ENCODE assay signal across 11 cellular contexts in the genomic region with DNA sequence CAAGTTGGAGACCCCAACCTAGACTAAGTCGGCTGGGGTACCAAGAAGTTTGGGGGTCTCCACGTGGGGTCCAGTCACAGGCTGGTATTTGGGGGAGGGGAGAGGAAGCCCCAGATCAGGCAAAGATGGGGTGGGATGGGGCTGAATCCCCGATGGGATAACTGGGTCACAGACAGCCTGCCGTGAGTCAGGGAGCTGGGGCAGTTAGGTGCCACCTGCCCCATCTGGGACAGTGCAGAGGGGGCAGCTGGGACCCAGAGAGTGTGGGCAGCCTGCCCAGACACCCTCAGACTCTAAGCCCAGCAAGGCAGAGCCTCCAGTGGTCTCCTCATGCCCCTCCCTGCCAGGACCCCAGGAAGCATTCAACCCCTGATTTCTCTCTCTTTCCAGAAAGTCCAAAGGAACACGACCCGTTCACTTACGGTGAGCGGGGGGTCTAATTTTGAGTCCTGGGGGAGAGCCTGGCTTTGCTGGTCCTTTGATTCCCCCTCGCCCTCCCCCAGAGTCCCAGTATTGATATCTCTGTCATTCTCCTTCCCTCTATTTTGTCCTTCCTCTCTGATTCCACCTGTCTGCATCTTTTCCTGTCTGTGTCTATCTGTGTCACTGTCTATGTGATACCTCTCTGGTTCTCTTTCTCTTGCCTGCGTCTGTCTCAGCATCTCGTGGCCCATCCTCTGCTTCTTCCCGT. TPM values are rescaled to one million over a fixed set of nuclear protein-coding genes. Genes with fewer than 3 reads are reported as not detected.
DNase-seq lines count a peak whose midpoint lies in the region; ATAC-seq and TF ChIP-seq lines count a peak whose summit lies in the region.
"Had no signal": no experiment of that assay in that cellular context is flagged by ENCODE, and none has a peak within 500 bp of the region (broad histone marks: within the 10 kb centered on the region; RNA-seq: fewer than 3 reads in every experiment).

No MANE protein-coding gene starts in this region.

- no peak for DNase-seq in cardiac muscle cell (ENCODE audit: low read depth in 1 of 2, low spot score in 1 of 2)
- DNase-seq in left ventricle myocardium superior: no peak
- DNase-seq in fibroblast of lung (ENCODE audit: low read depth in 2 of 2): no peak
- DNase-seq in neural progenitor cell (ENCODE audit: low spot score): no peak
- no peak for DNase-seq in vagina (ENCODE audit: extremely low spot score in 2 of 2)
- no peak for DNase-seq in GM10266 (ENCODE audit: extremely low spot score)
- no peak for DNase-seq in SW480 (ENCODE audit: low spot score)

- peaks cover 44% of the 10 kb centered on the region for H3F3A ChIP-seq in neural progenitor cell (ENCODE audit: low read depth)

- TF ChIP-seq POLR2A in vagina (IDR thresholded peaks at IDR 0.05): no peak

- H3K9ac ChIP-seq in fibroblast of lung (ENCODE audit: insufficient read depth, low read length) (no peak overlapping the region), neural progenitor cell (no peak overlapping the region)

- peaks cover 3% of the 10 kb centered on the region for H3K9me3 Mint-ChIP-seq in neural progenitor cell

- H3K27ac ChIP-seq in cardiac muscle cell (peak overlapping the region; percentile 97), fibroblast of lung (ENCODE audit: insufficient read depth, low read length) (no peak overlapping the region), neural progenitor cell (no peak overlapping the region), vagina (peak overlapping the region; percentile 96)

- H2AFZ ChIP-seq in fibroblast of lung (ENCODE audit: low read length): no peak overlapping the region
- H2AFZ ChIP-seq in neural progenitor cell (replicated peaks): no peak overlapping the region

- H3K4me1 Mint-ChIP-seq in neural progenitor cell: peaks cover 60% of the 10 kb centered on the region

- H3K4me2 ChIP-seq in fibroblast of lung (ENCODE audit: extremely low read depth, insufficient read depth, low read length): peak overlapping the region; percentile 8
- H3K4me2 ChIP-seq in neural progenitor cell: peak overlapping the region; percentile 61

- no peaks in the 10 kb centered on the region for H4K20me1 ChIP-seq in fibroblast of lung (ENCODE audit: control insufficient read depth, extremely low read depth, insufficient read depth, low read length)
- peaks cover 3% of the 10 kb centered on the region for H4K20me1 ChIP-seq in neural progenitor cell (ENCODE audit: low read depth)

- intact Hi-C loops in left ventricle myocardium superior (cut with micrococcal nuclease): no loop called here
- intact Hi-C loops in vagina (cut with DNase I): loop anchor here (5.0 kb wide), 2 partner anchors 63 to 127 kb away; a partner anchor contains a TSS

- peak overlapping the region; percentile 75 for H3K4me3 Mint-ChIP-seq in neural progenitor cell

- H3K79me2 ChIP-seq in fibroblast of lung (ENCODE audit: control insufficient read depth, insufficient read depth, low read length): no peaks in the 10 kb centered on the region
- H3K79me2 ChIP-seq in neural progenitor cell (ENCODE audit: low read depth): no peaks in the 10 kb centered on the region

- H3K27ac Mint-ChIP-seq in neural progenitor cell: peak overlapping the region; percentile 1

- H3K27me3 Mint-ChIP-seq in neural progenitor cell (ENCODE audit: insufficient read depth, low read depth): peaks cover 34% of the 10 kb centered on the region

- H3K9me3 ChIP-seq in cardiac muscle cell (ENCODE audit: low read depth) (no peaks in the 10 kb centered on the region), fibroblast of lung (ENCODE audit: control insufficient read depth, insufficient read depth, low read depth, low read length) (no peaks in the 10 kb centered on the region), neural progenitor cell (ENCODE audit: low read depth) (no peaks in the 10 kb centered on the region), vagina (no peaks in the 10 kb centered on the region)

- ATAC-seq in left ventricle myocardium superior (no peak), GM19455 (IDR thresholded peaks at IDR 0.05; ENCODE audit: unreplicated experiment) (no peak)

- no peaks in the 10 kb centered on the region for H3K36me3 ChIP-seq in cardiac muscle cell
- H3K36me3 ChIP-seq in fibroblast of lung (ENCODE audit: control insufficient read depth, insufficient read depth, low read length): no peaks in the 10 kb centered on the region
- no peaks in the 10 kb centered on the region for H3K36me3 ChIP-seq in neural progenitor cell
- H3K36me3 ChIP-seq in vagina: no peaks in the 10 kb centered on the region

- H3K27me3 ChIP-seq in cardiac muscle cell: peaks cover 39% of the 10 kb centered on the region
- peaks cover 3% of the 10 kb centered on the region for H3K27me3 ChIP-seq in fibroblast of lung (ENCODE audit: control insufficient read depth, insufficient read depth, low read length)
- peaks cover 52% of the 10 kb centered on the region for H3K27me3 ChIP-seq in neural progenitor cell
- H3K27me3 ChIP-seq in vagina: no peaks in the 10 kb centered on the region

- H3K4me3 ChIP-seq in cardiac muscle cell (peak overlapping the region; percentile 25), fibroblast of lung (replicated peaks in 1 of 4; ENCODE audit: control extremely low read depth in 1 of 4, insufficient read depth in 1 of 4, low read depth in 3 of 4, low read length in 4 of 4) (peak overlapping the region in 1 of 4 experiments; percentile 48), neural progenitor cell (no peak overlapping the region), vagina (peak overlapping the region; percentile 49 to 59)
- H3K4me3 ChIP-seq: GM12878 had no signal

- H3K36me3 Mint-ChIP-seq in neural progenitor cell: no peaks in the 10 kb centered on the region

- H3K4me1 ChIP-seq in cardiac muscle cell (ENCODE audit: low read depth) (peaks cover 36% of the 10 kb centered on the region), fibroblast of lung (ENCODE audit: control insufficient read depth, extremely low read depth, insufficient read depth, low read length) (peaks cover 28% of the 10 kb centered on the region), neural progenitor cell (peaks cover 38% of the 10 kb centered on the region), vagina (peaks cover 72% of the 10 kb centered on the region)

- no peak for TF ChIP-seq CTCF in cardiac muscle cell (IDR thresholded peaks at IDR 0.05; ENCODE audit: low read depth, low read length)
- no peak for TF ChIP-seq CTCF in fibroblast of lung (conservative IDR thresholded peaks at IDR 0.05 in 1 of 2, IDR thresholded peaks at IDR 0.05 in 1 of 2; ENCODE audit: low read depth in 1 of 2, low read length in 2 of 2)
- TF ChIP-seq CTCF in neural progenitor cell (IDR thresholded peaks at IDR 0.05): no peak
- no peak for TF ChIP-seq CTCF in vagina (IDR thresholded peaks at IDR 0.05)
- TF ChIP-seq CTCF in GM10266 (IDR thresholded peaks at IDR 0.05; ENCODE audit: control insufficient read depth, insufficient read depth, low read depth, missing control alignments): no peak

RNA-seq across cellular contexts. Expression of a gene that starts 1.7 kb away (rescaled TPM):
- 105 and 154 TPM in 2 replicates for total RNA-seq in cardiac muscle cell
- 268 and 314 TPM in 2 replicates for polyA plus RNA-seq in cardiac muscle cell
- total RNA-seq in left ventricle myocardium superior: 489 TPM
- total RNA-seq in fibroblast of lung: 4.5 and 11.3 TPM in 2 replicates
- polyA plus RNA-seq in fibroblast of lung: 3.6 and 7.5 TPM in 2 replicates
- polyA plus RNA-seq in fibroblast of lung (2012): 7.7 and 12.9 TPM in 2 replicates
- polyA minus RNA-seq in fibroblast of lung (ENCODE audit: low replicate concordance): 2.1 and 26.2 TPM in 2 replicates
- 0.46 TPM in 1 of 2 replicates, not detected in the other for total RNA-seq in neural progenitor cell (ENCODE audit: low replicate concordance)
- total RNA-seq in vagina: 135 TPM
- total RNA-seq: occipital lobe, RPMI7951 had no signal

RNA-seq across cellular contexts. Expression of a gene that starts 2.7 kb away (rescaled TPM):
- total RNA-seq in cardiac muscle cell: 2.6 and 4.5 TPM in 2 replicates
- 3.5 and 5.0 TPM in 2 replicates for polyA plus RNA-seq in cardiac muscle cell
- not detected for total RNA-seq in left ventricle myocardium superior
- total RNA-seq in fibroblast of lung: not detected in 2 replicates
- not detected in 2 replicates for polyA plus RNA-seq in fibroblast of lung
- polyA plus RNA-seq in fibroblast of lung (2012): 0.31 TPM in 1 of 2 replicates, not detected in the other
- not detected in 2 replicates for polyA minus RNA-seq in fibroblast of lung (ENCODE audit: low replicate concordance)
- total RNA-seq in neural progenitor cell (ENCODE audit: low replicate concordance): 0.13 and 0.56 TPM in 2 replicates
- total RNA-seq in vagina: 3.4 TPM
- total RNA-seq: RPMI7951 had no signal

RNA-seq across cellular contexts. Expression of a gene that starts 5.5 kb away (rescaled TPM):
- 42.0 and 45.5 TPM in 2 replicates for total RNA-seq in cardiac muscle cell
- polyA plus RNA-seq in cardiac muscle cell: 26.7 and 27.5 TPM in 2 replicates
- total RNA-seq in left ventricle myocardium superior: 9.0 TPM
- 0.17 and 0.26 TPM in 2 replicates for total RNA-seq in fibroblast of lung
- polyA plus RNA-seq in fibroblast of lung: 0.02 and 0.19 TPM in 2 replicates
- polyA plus RNA-seq in fibroblast of lung (2012): 0.07 and 0.57 TPM in 2 replicates
- 1.5 and 2.3 TPM in 2 replicates for polyA minus RNA-seq in fibroblast of lung (ENCODE audit: low replicate concordance)
- total RNA-seq in neural progenitor cell (ENCODE audit: low replicate concordance): 0.81 TPM in 1 of 2 replicates, not detected in the other
- 32.9 TPM for total RNA-seq in vagina
- total RNA-seq: GM12878 had no signal

RNA-seq across cellular contexts. Expression of a gene that starts 14.2 kb away (rescaled TPM):
- 12.2 and 14.5 TPM in 2 replicates for total RNA-seq in cardiac muscle cell
- 11.3 and 19.3 TPM in 2 replicates for polyA plus RNA-seq in cardiac muscle cell
- total RNA-seq in left ventricle myocardium superior: 21.2 TPM
- total RNA-seq in fibroblast of lung: 10.5 and 19.8 TPM in 2 replicates
- 100 and 187 TPM in 2 replicates for polyA plus RNA-seq in fibroblast of lung
- polyA plus RNA-seq in fibroblast of lung (2012): 155 and 295 TPM in 2 replicates
- 285 and 365 TPM in 2 replicates for polyA minus RNA-seq in fibroblast of lung (ENCODE audit: low replicate concordance)
- 7.8 and 11.6 TPM in 2 replicates for total RNA-seq in neural progenitor cell (ENCODE audit: low replicate concordance)
- 144 TPM for total RNA-seq in vagina
- total RNA-seq: occipital lobe had no signal

RNA-seq across cellular contexts. Expression of a gene that starts 24.7 kb away (rescaled TPM):
- total RNA-seq in cardiac muscle cell (not detected in 2 replicates), left ventricle myocardium superior (3.1 TPM), fibroblast of lung (not detected in 2 replicates), neural progenitor cell (ENCODE audit: low replicate concordance) (not detected in 2 replicates), vagina (788 TPM)
- polyA plus RNA-seq in cardiac muscle cell (0.35 TPM in 1 of 2 replicates, not detected in the other), fibroblast of lung (0.06 TPM in 1 of 2 replicates, not detected in the other)
- polyA plus RNA-seq in fibroblast of lung (2012): not detected in 2 replicates
- polyA minus RNA-seq in fibroblast of lung (ENCODE audit: low replicate concordance): not detected in 2 replicates
- total RNA-seq: occipital lobe had no signal

Comparison
In these comparisons a context has a peak if more than half of its experiments do, and no peak if none do; other contexts are left out.
1. H3K27ac ChIP-seq: peak in cardiac muscle cell (single experiment) and vagina (single experiment); none in fibroblast of lung (single experiment) and neural progenitor cell (single experiment).